In genomic region chr10:32377458-32378370, GRCh38 we compare ENCODE assay signal across 8 cellular contexts. TPM values are rescaled to one million over a fixed set of nuclear protein-coding genes. Genes with fewer than 3 reads are reported as not detected.
DNase-seq lines count a peak whose midpoint lies in the region; ATAC-seq and TF ChIP-seq lines count a peak whose summit lies in the region.

No MANE protein-coding gene starts in this region.

- TF ChIP-seq CTCF in body of pancreas (IDR thresholded peaks at IDR 0.05), result peak in 4 of 7 experiments; percentile 15 to 35 (median 28)

- intact Hi-C loops in body of pancreas (cut with DNase I), result no loop called here

- WGBS in body of pancreas, 2 donors, result 0% methylated on average over 7 of the region's 7 CpGs

- H3K36me3 ChIP-seq in body of pancreas (replicated peaks in 1 of 2; ENCODE audit: insufficient read depth in 1 of 2, low read depth in 2 of 2) (no peaks in the 10 kb centered on the region), iPS-18a (ENCODE audit: control insufficient read depth, low read depth, low read length) (no peaks in the 10 kb centered on the region), skeletal muscle tissue (ENCODE audit: control insufficient read depth in 3 of 3, insufficient read depth in 3 of 3, low read length in 3 of 3) (no peaks in the 10 kb centered on the region)

- peak; percentile 18 for DNase-seq in stimulated activated CD4-positive, alpha-beta T cell treated with anti-CD3 and anti-CD28 coated beads, Interleukin-1b, Interleukin-23, amount 100 ng/mL, for 48 hours
- no peak for DNase-seq in stimulated activated CD4-positive, alpha-beta T cell treated with anti-CD3 and anti-CD28 coated beads, Interleukin-12 subunit alpha, Interleukin-12 subunit beta, amount 100 ng/mL, for 4 hours
- DNase-seq in NCI-H82 treated with DMSO at 0.1 percent for 48 hours (lab: John Stamatoyannopoulos, UW; ENCODE audit: unreplicated experiment), result peak; percentile 66
- peak; percentile 26 to 47 (median 30) for DNase-seq in body of pancreas
- no peak for DNase-seq in NCI-H2196 treated with DMSO at 0.1 percent for 48 hours (lab: John Stamatoyannopoulos, UW; ENCODE audit: unreplicated experiment)

- peak overlapping the region in 3 of 4 donors; percentile 84 to 93 (median 84) for H3K27ac ChIP-seq in body of pancreas
- H3K27ac ChIP-seq in iPS-18a (ENCODE audit: low read length), result peak overlapping the region; percentile 90
- peak overlapping the region; percentile 85 for H3K27ac ChIP-seq in skeletal muscle tissue (ENCODE audit: low read depth, low read length)

- H3K27me3 ChIP-seq in body of pancreas, result no peaks in the 10 kb centered on the region
- H3K27me3 ChIP-seq in iPS-18a (ENCODE audit: control insufficient read depth, insufficient read depth, low read length), result no peaks in the 10 kb centered on the region
- no peaks in the 10 kb centered on the region for H3K27me3 ChIP-seq in skeletal muscle tissue (ENCODE audit: control insufficient read depth in 3 of 3, insufficient read depth in 3 of 3, low read length in 3 of 3)

- H3K9me3 ChIP-seq in body of pancreas (no peaks in the 10 kb centered on the region), iPS-18a (ENCODE audit: control insufficient read depth, low read depth, low read length) (no peaks in the 10 kb centered on the region), skeletal muscle tissue (ENCODE audit: control insufficient read depth in 3 of 3, low read length in 3 of 3) (no peaks in the 10 kb centered on the region)

- peak; percentile 40 for ATAC-seq in HG02759 (IDR thresholded peaks at IDR 0.05; ENCODE audit: unreplicated experiment)
- ATAC-seq in body of pancreas, result peak; percentile 34

- H3K4me1 ChIP-seq in body of pancreas (peaks cover 27% of the 10 kb centered on the region), iPS-18a (ENCODE audit: control insufficient read depth, low read depth, low read length) (peaks cover 16% of the 10 kb centered on the region), skeletal muscle tissue (ENCODE audit: control insufficient read depth in 3 of 3, insufficient read depth in 3 of 3, low read length in 3 of 3) (peaks cover 8 to 13% (median 9%) of the 10 kb centered on the region in 3 donors)

- H3K9ac ChIP-seq in iPS-18a (ENCODE audit: low read length), result peak overlapping the region; percentile 86
- peak overlapping the region; percentile 91 to 94 (median 92) for H3K9ac ChIP-seq in skeletal muscle tissue (ENCODE audit: low read depth in 1 of 3, low read length in 3 of 3)

- peak in 2 of 3 donors; percentile 22 to 24 for TF ChIP-seq POLR2A in body of pancreas (IDR thresholded peaks at IDR 0.05)

- H3K4me3 ChIP-seq in body of pancreas (peak overlapping the region; percentile 56 to 86), iPS-18a (ENCODE audit: low read length) (peak overlapping the region; percentile 91), skeletal muscle tissue (ENCODE audit: low read length in 3 of 3) (peak overlapping the region; percentile 86 to 92 (median 89))

RNA-seq across cellular contexts. Expression of gene EPC1, which starts 30.8 kb away (rescaled TPM):
- total RNA-seq in body of pancreas (10 to 100 TPM; 31.9 to 39.2 TPM), skeletal muscle tissue (72.0 TPM)

Comparison
In these comparisons a context has a peak if more than half of its experiments do, and no peak if none do; other contexts are left out.
1. DNase-seq: peak in stimulated activated CD4-positive, alpha-beta T cell treated with anti-CD3 and anti-CD28 coated beads, Interleukin-1b, Interleukin-23, amount 100 ng/mL, for 48 hours (single experiment), NCI-H82 treated with DMSO at 0.1 percent for 48 hours (single experiment) and body of pancreas (4 of 4); none in stimulated activated CD4-positive, alpha-beta T cell treated with anti-CD3 and anti-CD28 coated beads, Interleukin-12 subunit alpha, Interleukin-12 subunit beta, amount 100 ng/mL, for 4 hours (single experiment) and NCI-H2196 treated with DMSO at 0.1 percent for 48 hours (single experiment).
2. Peak in every context shown above with its lines, with median percentiles within 50 percentile points of each other: H3K27ac ChIP-seq and H3K4me3 ChIP-seq.